In genomic region chr12:51390457-51391046, GRCh38 we compare ENCODE assay signal across 9 cellular contexts. TPM values are rescaled to one million over a fixed set of nuclear protein-coding genes. Genes with fewer than 3 reads are reported as not detected.
DNase-seq lines count a peak whose midpoint lies in the region; ATAC-seq, FAIRE-seq and TF ChIP-seq lines count a peak whose summit lies in the region.
"Had no signal": no experiment of that assay in that cellular context is flagged by ENCODE, and none has a peak within 500 bp of the region (broad histone marks: within the 10 kb centered on the region; RNA-seq: fewer than 3 reads in every experiment).

No MANE protein-coding gene starts in this region.

- H4K20me1 ChIP-seq in OCI-LY3 (ENCODE audit: insufficient read depth, low read length), result no peaks in the 10 kb centered on the region

- TF ChIP-seq POLR2A in esophagus muscularis mucosa (IDR thresholded peaks at IDR 0.05; ENCODE audit: low read depth), result no peak

- H3K36me3 ChIP-seq in GM06990 (ENCODE audit: control insufficient read depth, insufficient read depth, low read length), result no peaks in the 10 kb centered on the region
- H3K36me3 ChIP-seq in OCI-LY3 (replicated peaks; ENCODE audit: low read depth, low read length), result peaks cover 11% of the 10 kb centered on the region
- H3K36me3 ChIP-seq in esophagus muscularis mucosa, result no peaks in the 10 kb centered on the region
- no peaks in the 10 kb centered on the region for H3K36me3 ChIP-seq in pancreas

- H3K9me3 ChIP-seq in OCI-LY3 (ENCODE audit: insufficient read depth, low read length) (no peaks in the 10 kb centered on the region), esophagus muscularis mucosa (no peaks in the 10 kb centered on the region), pancreas (no peaks in the 10 kb centered on the region)

- H3K9ac ChIP-seq in OCI-LY3 (ENCODE audit: low read length), result peak overlapping the region; percentile 96

- peak in 1 of 4 donors; percentile 14 for ATAC-seq in pancreas
- no peak for ATAC-seq in HG02798 (IDR thresholded peaks at IDR 0.05; ENCODE audit: poor library complexity, unreplicated experiment)
- no peak for ATAC-seq in HG02973 (IDR thresholded peaks at IDR 0.05; ENCODE audit: unreplicated experiment)
- ATAC-seq in GM18511 (IDR thresholded peaks at IDR 0.05; ENCODE audit: unreplicated experiment), result no peak

- TF ChIP-seq CTCF in GM06990 (IDR thresholded peaks at IDR 0.05; ENCODE audit: insufficient read depth, low read length, poor library complexity, severe bottlenecking), result no peak
- TF ChIP-seq CTCF in OCI-LY3 (IDR thresholded peaks at IDR 0.05; ENCODE audit: low read depth, low read length), result no peak
- TF ChIP-seq CTCF in esophagus muscularis mucosa (IDR thresholded peaks at IDR 0.05), result no peak
- TF ChIP-seq CTCF in pancreas (IDR thresholded peaks at IDR 0.05), result no peak

- no peak for TF ChIP-seq EP300 in esophagus muscularis mucosa (IDR thresholded peaks at IDR 0.05)

- H2AFZ ChIP-seq in OCI-LY3 (ENCODE audit: low read depth, low read length), result no peak overlapping the region

- intact Hi-C loops in esophagus muscularis mucosa (cut with DNase I) (no loop called here), pancreas (cut with DNase I) (no loop called here)

- peak overlapping the region; percentile 91 for H3K4me2 ChIP-seq in OCI-LY3 (ENCODE audit: low read length)

- H3K79me2 ChIP-seq in OCI-LY3 (ENCODE audit: low read length), result peaks cover 49% of the 10 kb centered on the region

- H3K4me3 ChIP-seq in GM06990 (replicated peaks; ENCODE audit: low read depth, low read length) (peak overlapping the region; percentile 81), OCI-LY3 (ENCODE audit: low read length) (peak overlapping the region; percentile 80), esophagus muscularis mucosa (peak overlapping the region; percentile 54 to 67 (median 56)), pancreas (peak overlapping the region; percentile 52 to 89 (median 70))

- H3K4me1 ChIP-seq in OCI-LY3 (ENCODE audit: low read length) (peaks cover 72% of the 10 kb centered on the region), esophagus muscularis mucosa (peaks cover 13 to 22% (median 18%) of the 10 kb centered on the region in 4 donors), pancreas (no peaks in the 10 kb centered on the region)

- FAIRE-seq in pancreas (lab: Jason Lieb, UNC), result no peak

- H3K27me3 ChIP-seq in GM06990 (replicated peaks; ENCODE audit: control insufficient read depth, insufficient read depth, low read length) (no peaks in the 10 kb centered on the region), OCI-LY3 (ENCODE audit: low read depth, low read length) (no peaks in the 10 kb centered on the region), esophagus muscularis mucosa (peaks cover 0 to 46% (median 18%) of the 10 kb centered on the region in 4 donors), pancreas (no peaks in the 10 kb centered on the region)

- 79% methylated on average over 9 of the region's 9 CpGs for WGBS in esophagus muscularis mucosa
- WGBS in pancreas, 2 donors, result 60 to 68% methylated on average over 9 of the region's 9 CpGs

- DNase-seq in GM06990 (ENCODE audit: extremely low read depth, insufficient read length) (no peak), esophagus muscularis mucosa (ENCODE audit: extremely low spot score) (no peak), pancreas (no peak), NCI-H2029 (lab: John Stamatoyannopoulos, UW) (no peak)

- peak overlapping the region; percentile 96 for H3K27ac ChIP-seq in OCI-LY3 (ENCODE audit: low read length)
- peak overlapping the region in 3 of 4 donors; percentile 16 to 48 (median 28) for H3K27ac ChIP-seq in esophagus muscularis mucosa (replicated peaks in 1 of 4)
- peak overlapping the region; percentile 22 to 67 (median 40) for H3K27ac ChIP-seq in pancreas

RNA-seq across cellular contexts. Expression of gene GALNT6, which starts 0.7 kb away (rescaled TPM):
- 1 to 10 TPM; 1.4 to 5.8 (median 3.1) TPM for total RNA-seq in esophagus muscularis mucosa
- 10 to 100 TPM in 3 of 6 donors, 1 to 10 TPM in 3; 8.9 to 16.6 (median 10.6) TPM for total RNA-seq in pancreas
- polyA plus RNA-seq in pancreas, result 1 to 10 TPM; 2.7 to 5.4 TPM

RNA-seq across cellular contexts. Expression of gene SLC4A8, which starts 34.1 kb away (rescaled TPM):
- total RNA-seq in esophagus muscularis mucosa (1 to 10 TPM in 1 of 4 donors, under 1 TPM in 3; 0.46 to 1.7 (median 0.90) TPM), pancreas (1 to 10 TPM; 1.0 to 3.1 (median 2.7) TPM)
- polyA plus RNA-seq in pancreas, result 1 to 10 TPM; 1.4 to 5.5 TPM

RNA-seq across cellular contexts. Expression of gene CELA1, which starts 44.1 kb away (rescaled TPM):
- total RNA-seq in esophagus muscularis mucosa (not detected), pancreas (not detected)
- polyA plus RNA-seq in pancreas, result not detected
- polyA plus RNA-seq: adipose tissue had no signal

Comparison
In these comparisons a context has a peak if more than half of its experiments do, and no peak if none do; other contexts are left out.
1. H3K27ac ChIP-seq: peak in every context shown above with its lines; median percentile 96 in OCI-LY3; 40 in pancreas; 28 in esophagus muscularis mucosa.